In the genomic region with DNA sequence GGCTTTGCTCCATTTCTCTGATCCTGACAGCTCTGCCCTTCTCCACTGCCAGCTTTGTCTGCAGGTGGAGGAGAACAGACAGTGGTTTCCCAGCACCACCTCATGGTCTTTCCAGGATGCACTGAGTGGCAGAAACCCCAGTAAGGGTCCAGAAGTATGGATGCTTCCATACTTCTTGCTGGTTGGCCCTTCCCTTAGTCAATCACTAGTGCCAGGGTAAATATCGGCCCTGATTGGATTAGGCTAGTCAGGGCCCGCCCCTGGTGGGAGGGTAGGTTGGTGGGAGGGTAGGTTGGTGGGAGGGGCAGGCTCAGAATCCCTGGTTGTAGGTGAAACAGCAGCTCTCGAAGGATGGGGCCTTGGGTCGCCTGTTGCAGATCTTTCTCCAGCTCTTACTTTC, we compare ENCODE assay signal across 8 cellular contexts.
DNase-seq lines count a peak whose midpoint lies in the region; ATAC-seq and FAIRE-seq lines count a peak whose summit lies in the region.

No MANE protein-coding gene starts in this region.

- DNase-seq in HTR-8/SVneo (ENCODE audit: insufficient read length, low spot score): peak; percentile 56
- peak in 3 of 5 experiments; percentile 30 to 66 (median 36) for DNase-seq in T-helper 2 cell
- DNase-seq in effector memory CD4-positive, alpha-beta T cell: peak in 2 of 3 donors; percentile 25 to 27
- DNase-seq in stimulated activated CD4-positive, alpha-beta T cell treated with anti-CD3 and anti-CD28 coated beads, Interleukin-2, amount 100 ng/mL, for 48 hours: peak; percentile 53 to 56
- DNase-seq in NCI-H2029 (lab: John Stamatoyannopoulos, UW): no peak
- no peak for DNase-seq in HCEC 1CT
- DNase-seq in GM19240 (ENCODE audit: insufficient read length, low spot score): no peak

- H3K4me3 ChIP-seq in effector memory CD4-positive, alpha-beta T cell (ENCODE audit: insufficient read depth, low read depth, low read length, poor library complexity, severe bottlenecking): no peak overlapping the region

- peak overlapping the region; percentile 6 for H3K27ac ChIP-seq in effector memory CD4-positive, alpha-beta T cell (ENCODE audit: insufficient read depth, low read length, poor library complexity, severe bottlenecking)

- no peak for ATAC-seq in GM18858 (IDR thresholded peaks at IDR 0.05; ENCODE audit: unreplicated experiment)

- H3K27me3 ChIP-seq in effector memory CD4-positive, alpha-beta T cell (replicated peaks; ENCODE audit: control insufficient read depth, insufficient read depth, low read length, poor library complexity, severe bottlenecking): no peaks in the 10 kb centered on the region

- peaks cover 56% of the 10 kb centered on the region for H3K36me3 ChIP-seq in effector memory CD4-positive, alpha-beta T cell (ENCODE audit: control insufficient read depth, insufficient read depth, low read length)

- no peaks in the 10 kb centered on the region for H3K9me3 ChIP-seq in effector memory CD4-positive, alpha-beta T cell (ENCODE audit: control insufficient read depth, low read length)

- H3K4me1 ChIP-seq in effector memory CD4-positive, alpha-beta T cell (ENCODE audit: control insufficient read depth, insufficient read depth, low read length, poor library complexity, severe bottlenecking): peaks cover 28% of the 10 kb centered on the region

- FAIRE-seq in HTR-8/SVneo (lab: Jason Lieb, UNC): no peak

Comparison
In these comparisons a context has a peak if more than half of its experiments do, and no peak if none do; other contexts are left out.
1. DNase-seq: peak in HTR-8/SVneo (single experiment), T-helper 2 cell (3 of 5), effector memory CD4-positive, alpha-beta T cell (2 of 3) and stimulated activated CD4-positive, alpha-beta T cell treated with anti-CD3 and anti-CD28 coated beads, Interleukin-2, amount 100 ng/mL, for 48 hours (2 of 2); none in NCI-H2029 (single experiment), HCEC 1CT (single experiment) and GM19240 (single experiment).